In genomic region chr1:109493227-109493626, GRCh38 we compare ENCODE assay signal across 1 cellular context.
TF ChIP-seq lines count a peak whose summit lies in the region.

No MANE protein-coding gene starts in this region.

TF ChIP-seq in GM12878, 131 proteins besides CTCF, POLR2A, EP300 and RAD21:
- TF ChIP-seq ATF3 (IDR thresholded peaks at IDR 0.05; ENCODE audit: borderline replicate concordance, extremely low read depth, low read depth, low read length) (no peak), SIX5 (IDR thresholded peaks at IDR 0.05; ENCODE audit: low read depth, low read length, severe bottlenecking) (no peak), IRF4 (IDR thresholded peaks at IDR 0.05; ENCODE audit: low read depth, low read length) (no peak), MYC (IDR thresholded peaks at IDR 0.05; ENCODE audit: insufficient read depth, insufficient read length, insufficient replicate concordance, low read length, severe bottlenecking) (no peak), HDAC2 (IDR thresholded peaks at IDR 0.05) (no peak), NRF1 (conservative IDR thresholded peaks at IDR 0.05; ENCODE audit: low read depth, low read length) (no peak), EGR1 (IDR thresholded peaks at IDR 0.05; ENCODE audit: borderline replicate concordance in 1 of 2, low read depth in 2 of 2, low read length in 2 of 2) (no peak), TCF12 (IDR thresholded peaks at IDR 0.05; ENCODE audit: low read depth, low read length) (no peak), PAX5 (IDR thresholded peaks at IDR 0.05; ENCODE audit: borderline replicate concordance, low read depth, low read length) (no peak), SKIL (IDR thresholded peaks at IDR 0.05; ENCODE audit: low read depth, poor library complexity, severe bottlenecking) (no peak), MXI1 (IDR thresholded peaks at IDR 0.05; ENCODE audit: low read depth, low read length) (no peak), JUND (IDR thresholded peaks at IDR 0.05; ENCODE audit: low read depth, low read length) (no peak), MEF2B (IDR thresholded peaks at IDR 0.05; ENCODE audit: partially characterized antibody, poor library complexity, severe bottlenecking) (no peak), SIN3A (IDR thresholded peaks at IDR 0.05; ENCODE audit: low read depth, low read length) (no peak), GABPA (IDR thresholded peaks at IDR 0.05; ENCODE audit: low read depth) (no peak), ZZZ3 (IDR thresholded peaks at IDR 0.05; ENCODE audit: control insufficient read depth, insufficient read length, low read depth) (no peak), SMARCA5 (IDR thresholded peaks at IDR 0.05) (no peak), IKZF1 (conservative IDR thresholded peaks at IDR 0.05) (no peak), RBBP5 (conservative IDR thresholded peaks at IDR 0.05) (no peak)
- TF ChIP-seq, protein P1, sequence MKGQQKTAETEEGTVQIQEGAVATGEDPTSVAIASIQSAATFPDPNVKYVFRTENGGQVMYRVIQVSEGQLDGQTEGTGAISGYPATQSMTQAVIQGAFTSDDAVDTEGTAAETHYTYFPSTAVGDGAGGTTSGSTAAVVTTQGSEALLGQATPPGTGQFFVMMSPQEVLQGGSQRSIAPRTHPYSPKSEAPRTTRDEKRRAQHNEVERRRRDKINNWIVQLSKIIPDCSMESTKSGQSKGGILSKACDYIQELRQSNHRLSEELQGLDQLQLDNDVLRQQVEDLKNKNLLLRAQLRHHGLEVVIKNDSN (IDR thresholded peaks at IDR 0.05; ENCODE audit: borderline replicate concordance, extremely low read length, insufficient read depth, low read depth, low read length), result no peak
TF ChIP-seq in GM12878: peak in this region for 0.
